Comparison of ENCODE assay signal across 1 cellular context in genomic region chr6:98343797-98344196, GRCh38.
TF ChIP-seq lines count a peak whose summit lies in the region.

No MANE protein-coding gene starts in this region.

TF ChIP-seq in H1, 55 proteins besides CTCF, POLR2A, EP300 and RAD21 (continued from another document):
- TF ChIP-seq SP4 (IDR thresholded peaks at IDR 0.05; ENCODE audit: low read length) (no peak), CHD2 (IDR thresholded peaks at IDR 0.05; ENCODE audit: low read length) (no peak), CBX8 (IDR thresholded peaks at IDR 0.05; ENCODE audit: borderline replicate concordance, low read depth, low read length) (no peak), RXRA (IDR thresholded peaks at IDR 0.05; ENCODE audit: insufficient read depth, low read depth, low read length) (no peak), NANOG (IDR thresholded peaks at IDR 0.05; ENCODE audit: insufficient read depth, low read depth, low read length, poor library complexity, severe bottlenecking) (no peak)
